Comparison of ENCODE assay signal across 1 cellular context in genomic region chr1:20728371-20729154, GRCh38.
TF ChIP-seq lines count a peak whose summit lies in the region.

No MANE protein-coding gene starts in this region.

TF ChIP-seq in GM23338, 12 proteins besides CTCF, POLR2A, EP300 and RAD21 (continued from another document):
- TF ChIP-seq, protein P1, sequence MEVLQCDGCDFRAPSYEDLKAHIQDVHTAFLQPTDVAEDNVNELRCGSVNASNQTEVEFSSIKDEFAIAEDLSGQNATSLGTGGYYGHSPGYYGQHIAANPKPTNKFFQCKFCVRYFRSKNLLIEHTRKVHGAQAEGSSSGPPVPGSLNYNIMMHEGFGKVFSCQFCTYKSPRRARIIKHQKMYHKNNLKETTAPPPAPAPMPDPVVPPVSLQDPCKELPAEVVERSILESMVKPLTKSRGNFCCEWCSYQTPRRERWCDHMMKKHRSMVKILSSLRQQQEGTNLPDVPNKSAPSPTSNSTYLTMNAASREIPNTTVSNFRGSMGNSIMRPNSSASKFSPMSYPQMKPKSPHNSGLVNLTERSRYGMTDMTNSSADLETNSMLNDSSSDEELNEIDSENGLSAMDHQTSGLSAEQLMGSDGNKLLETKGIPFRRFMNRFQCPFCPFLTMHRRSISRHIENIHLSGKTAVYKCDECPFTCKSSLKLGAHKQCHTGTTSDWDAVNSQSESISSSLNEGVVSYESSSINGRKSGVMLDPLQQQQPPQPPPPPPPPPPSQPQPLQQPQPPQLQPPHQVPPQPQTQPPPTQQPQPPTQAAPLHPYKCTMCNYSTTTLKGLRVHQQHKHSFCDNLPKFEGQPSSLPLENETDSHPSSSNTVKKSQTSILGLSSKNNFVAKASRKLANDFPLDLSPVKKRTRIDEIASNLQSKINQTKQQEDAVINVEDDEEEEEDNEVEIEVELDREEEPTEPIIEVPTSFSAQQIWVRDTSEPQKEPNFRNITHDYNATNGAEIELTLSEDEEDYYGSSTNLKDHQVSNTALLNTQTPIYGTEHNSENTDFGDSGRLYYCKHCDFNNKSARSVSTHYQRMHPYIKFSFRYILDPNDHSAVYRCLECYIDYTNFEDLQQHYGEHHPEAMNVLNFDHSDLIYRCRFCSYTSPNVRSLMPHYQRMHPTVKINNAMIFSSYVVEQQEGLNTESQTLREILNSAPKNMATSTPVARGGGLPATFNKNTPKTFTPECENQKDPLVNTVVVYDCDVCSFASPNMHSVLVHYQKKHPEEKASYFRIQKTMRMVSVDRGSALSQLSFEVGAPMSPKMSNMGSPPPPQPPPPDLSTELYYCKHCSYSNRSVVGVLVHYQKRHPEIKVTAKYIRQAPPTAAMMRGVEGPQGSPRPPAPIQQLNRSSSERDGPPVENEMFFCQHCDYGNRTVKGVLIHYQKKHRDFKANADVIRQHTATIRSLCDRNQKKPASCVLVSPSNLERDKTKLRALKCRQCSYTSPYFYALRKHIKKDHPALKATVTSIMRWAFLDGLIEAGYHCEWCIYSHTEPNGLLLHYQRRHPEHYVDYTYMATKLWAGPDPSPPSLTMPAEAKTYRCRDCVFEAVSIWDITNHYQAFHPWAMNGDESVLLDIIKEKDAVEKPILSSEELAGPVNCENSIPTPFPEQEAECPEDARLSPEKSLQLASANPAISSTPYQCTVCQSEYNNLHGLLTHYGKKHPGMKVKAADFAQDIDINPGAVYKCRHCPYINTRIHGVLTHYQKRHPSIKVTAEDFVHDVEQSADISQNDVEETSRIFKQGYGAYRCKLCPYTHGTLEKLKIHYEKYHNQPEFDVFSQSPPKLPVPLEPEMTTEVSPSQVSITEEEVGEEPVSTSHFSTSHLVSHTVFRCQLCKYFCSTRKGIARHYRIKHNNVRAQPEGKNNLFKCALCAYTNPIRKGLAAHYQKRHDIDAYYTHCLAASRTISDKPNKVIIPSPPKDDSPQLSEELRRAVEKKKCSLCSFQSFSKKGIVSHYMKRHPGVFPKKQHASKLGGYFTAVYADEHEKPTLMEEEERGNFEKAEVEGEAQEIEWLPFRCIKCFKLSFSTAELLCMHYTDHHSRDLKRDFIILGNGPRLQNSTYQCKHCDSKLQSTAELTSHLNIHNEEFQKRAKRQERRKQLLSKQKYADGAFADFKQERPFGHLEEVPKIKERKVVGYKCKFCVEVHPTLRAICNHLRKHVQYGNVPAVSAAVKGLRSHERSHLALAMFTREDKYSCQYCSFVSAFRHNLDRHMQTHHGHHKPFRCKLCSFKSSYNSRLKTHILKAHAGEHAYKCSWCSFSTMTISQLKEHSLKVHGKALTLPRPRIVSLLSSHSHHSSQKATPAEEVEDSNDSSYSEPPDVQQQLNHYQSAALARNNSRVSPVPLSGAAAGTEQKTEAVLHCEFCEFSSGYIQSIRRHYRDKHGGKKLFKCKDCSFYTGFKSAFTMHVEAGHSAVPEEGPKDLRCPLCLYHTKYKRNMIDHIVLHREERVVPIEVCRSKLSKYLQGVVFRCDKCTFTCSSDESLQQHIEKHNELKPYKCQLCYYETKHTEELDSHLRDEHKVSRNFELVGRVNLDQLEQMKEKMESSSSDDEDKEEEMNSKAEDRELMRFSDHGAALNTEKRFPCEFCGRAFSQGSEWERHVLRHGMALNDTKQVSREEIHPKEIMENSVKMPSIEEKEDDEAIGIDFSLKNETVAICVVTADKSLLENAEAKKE (CRISPR knock-in tag; IDR thresholded peaks at IDR 0.05) = no peak
- TF ChIP-seq EZH2 (IDR thresholded peaks at IDR 0.05; ENCODE audit: low read depth, unreplicated experiment) (no peak), ZNF114 (CRISPR knock-in tag; IDR thresholded peaks at IDR 0.05) (no peak), JUNB (IDR thresholded peaks at IDR 0.05; ENCODE audit: unreplicated experiment) (no peak)
